Comparison of ENCODE assay signal across 15 cellular contexts in genomic region chr15:70277556-70277955, GRCh38.
DNase-seq lines count a peak whose midpoint lies in the region; ATAC-seq and TF ChIP-seq lines count a peak whose summit lies in the region.
"Had no signal": no experiment of that assay in that cellular context is flagged by ENCODE, and none has a peak within 500 bp of the region (broad histone marks: within the 10 kb centered on the region; RNA-seq: fewer than 3 reads in every experiment).

No MANE protein-coding gene starts in this region.

- H3K27ac ChIP-seq in RWPE2 (ENCODE audit: poor library complexity, severe bottlenecking): no peak overlapping the region

- TF ChIP-seq CTCF in RWPE2 (IDR thresholded peaks at IDR 0.05; ENCODE audit: poor library complexity, severe bottlenecking): no peak

- DNase-seq in cardiac septum (ENCODE audit: low spot score) (peak; percentile 54), left ventricle myocardium superior (no peak), RWPE2 (ENCODE audit: low spot score) (peak; percentile 50), posterior vena cava (ENCODE audit: low spot score) (peak; percentile 11), foreskin melanocyte (no peak)
- DNase-seq: ACHN; C1 segment of cervical spinal cord; CD4-positive, alpha-beta memory T cell; DMS79; H7 had no signal

- no peaks in the 10 kb centered on the region for H3K4me1 ChIP-seq in RWPE2 (ENCODE audit: insufficient read depth, poor library complexity, severe bottlenecking)

- H3K4me3 ChIP-seq in RWPE2 (ENCODE audit: severe bottlenecking): no peak overlapping the region
- H3K4me3 ChIP-seq: GM12878, GM23338 had no signal

- ATAC-seq in left ventricle myocardium superior: no peak
- ATAC-seq in RWPE2 (ENCODE audit: low read depth): no peak
- ATAC-seq in GM21447 (IDR thresholded peaks at IDR 0.05; ENCODE audit: unreplicated experiment): no peak
- ATAC-seq in HG03439 (IDR thresholded peaks at IDR 0.05; ENCODE audit: unreplicated experiment): no peak
- ATAC-seq: GM12878, GM23338, HepG2 had no signal

- H3K9me3 ChIP-seq in RWPE2 (ENCODE audit: severe bottlenecking): no peaks in the 10 kb centered on the region

- H3K36me3 ChIP-seq in RWPE2 (ENCODE audit: low read depth): no peaks in the 10 kb centered on the region

- H3K27me3 ChIP-seq in RWPE2 (ENCODE audit: insufficient read depth, poor library complexity, severe bottlenecking): no peaks in the 10 kb centered on the region

- intact Hi-C loops in cardiac septum (cut with DNase I): no loop called here
- intact Hi-C loops in left ventricle myocardium superior (cut with micrococcal nuclease): no loop called here
- intact Hi-C loops in posterior vena cava (cut with DNase I): no loop called here

Comparison
In these comparisons a context has a peak if more than half of its experiments do, and no peak if none do; other contexts are left out.
1. DNase-seq: peak in cardiac septum (single experiment), RWPE2 (single experiment) and posterior vena cava (single experiment); none in left ventricle myocardium superior (single experiment) and foreskin melanocyte (single experiment).